ENCODE assay signal across 30 cellular contexts in the genomic region with DNA sequence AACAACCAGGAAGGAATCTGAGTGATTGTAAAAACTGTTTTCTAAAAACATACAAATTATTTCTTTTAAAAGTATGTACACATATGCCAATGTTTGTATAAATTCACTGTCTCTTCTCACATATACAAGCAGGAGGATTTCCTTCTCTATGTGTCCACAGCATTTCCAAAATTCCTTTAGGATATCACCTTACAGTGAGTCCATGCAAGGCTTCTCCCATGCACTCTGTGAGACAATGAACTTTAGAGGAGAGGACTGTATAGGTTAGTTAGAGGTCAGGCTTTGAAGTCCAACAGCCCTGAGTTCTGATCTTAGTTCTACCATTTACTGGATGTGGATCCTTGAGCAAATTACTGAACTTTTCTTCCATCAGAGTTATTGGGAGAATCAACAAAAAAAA. TPM values are rescaled to one million over a fixed set of nuclear protein-coding genes. Genes with fewer than 3 reads are reported as not detected.
A peak's percentile ranks its signal among the peaks of the same experiment; 100 is the strongest.
DNase-seq lines count a peak whose midpoint lies in the region; ATAC-seq and TF ChIP-seq lines count a peak whose summit lies in the region.
"Had no signal": no experiment of that assay in that cellular context is flagged by ENCODE, and none has a peak within 500 bp of the region (broad histone marks: within the 10 kb centered on the region; RNA-seq: fewer than 3 reads in every experiment).

No MANE protein-coding gene starts in this region.

- H3K9me2 ChIP-seq in GM23338 (ENCODE audit: insufficient read depth), result peaks cover 4% of the 10 kb centered on the region; the same call in 1 of the 2 replicates

- H3K9me3 Mint-ChIP-seq in GM23338 (no peaks in the 10 kb centered on the region), osteocyte (ENCODE audit: unreplicated experiment) (no peaks in the 10 kb centered on the region)
- H3K9me3 Mint-ChIP-seq: H9, mesothelial cell of epicardium had no signal

- H4K20me1 ChIP-seq in GM23338 (replicated peaks; ENCODE audit: insufficient read depth), result no peaks in the 10 kb centered on the region

- in situ Hi-C loops in astrocyte of the spinal cord (cut with HindIII; ENCODE audit: low sequenced_read_pairs), result no loop called here

- H3K27me3 Mint-ChIP-seq in GM23338 (ENCODE audit: insufficient read depth, low read depth, poor library complexity) (peaks cover 3% of the 10 kb centered on the region), osteocyte (ENCODE audit: unreplicated experiment) (no peaks in the 10 kb centered on the region)
- H3K27me3 Mint-ChIP-seq: naive thymus-derived CD8-positive, alpha-beta T cell; T-helper 17 cell had no signal

- H3K4me2 ChIP-seq in GM23338, result no peak overlapping the region

- no peaks in the 10 kb centered on the region for H3K36me3 Mint-ChIP-seq in GM23338 (ENCODE audit: low read depth)
- H3K36me3 Mint-ChIP-seq in osteocyte (ENCODE audit: unreplicated experiment), result no peaks in the 10 kb centered on the region
- H3K36me3 Mint-ChIP-seq: activated naive CD4-positive, alpha-beta T cell treated with anti-CD3 and anti-CD28 coated beads, Interleukin-2, amount 50 U/mL, for 72 hours; mesothelial cell of epicardium; naive thymus-derived CD8-positive, alpha-beta T cell had no signal

- H3K27ac Mint-ChIP-seq in GM23338, result no peak overlapping the region
- peak overlapping the region; percentile 74 for H3K27ac Mint-ChIP-seq in osteocyte (ENCODE audit: unreplicated experiment)
- H3K27ac Mint-ChIP-seq: activated naive CD4-positive, alpha-beta T cell treated with anti-CD3 and anti-CD28 coated beads, Interleukin-2, amount 50 U/mL, for 72 hours; mesothelial cell of epicardium; naive thymus-derived CD8-positive, alpha-beta T cell; T-helper 17 cell had no signal

- H3K79me2 ChIP-seq in GM23338 (replicated peaks; ENCODE audit: insufficient read depth), result no peaks in the 10 kb centered on the region

- ATAC-seq in GM23338 (peak; percentile 64), GM21390 (IDR thresholded peaks at IDR 0.05; ENCODE audit: unreplicated experiment) (no peak)
- ATAC-seq: activated naive CD4-positive, alpha-beta T cell treated with anti-CD3 and anti-CD28 coated beads, Interleukin-2, amount 50 U/mL, for 72 hours; GM12878; K562; left colon; naive thymus-derived CD8-positive, alpha-beta T cell; Panc1; T-helper 17 cell had no signal

- H3K36me3 ChIP-seq in GM23338 (ENCODE audit: insufficient read depth), result no peaks in the 10 kb centered on the region
- H3K36me3 ChIP-seq: ascending aorta had no signal

- no peak overlapping the region for H2AFZ ChIP-seq in GM23338

- H3K27ac ChIP-seq in GM23338 (ENCODE audit: low read depth) (no peak overlapping the region), dorsolateral prefrontal cortex (no peak overlapping the region)
- H3K27ac ChIP-seq: ascending aorta had no signal

- TF ChIP-seq CTCF in GM23338 (conservative IDR thresholded peaks at IDR 0.05; ENCODE audit: low read depth in 2 of 2) (no peak), astrocyte of the spinal cord (IDR thresholded peaks at IDR 0.05; ENCODE audit: low read depth, low read length) (no peak), osteocyte (IDR thresholded peaks at IDR 0.05) (no peak), dorsolateral prefrontal cortex (IDR thresholded peaks at IDR 0.05 in 54 of 56, conservative IDR thresholded peaks at IDR 0.05 in 2 of 56; ENCODE audit: low read depth in 1 of 56, partially characterized antibody in 56 of 56) (no peak)

- no peak overlapping the region for H3K4me3 Mint-ChIP-seq in GM23338
- no peak overlapping the region for H3K4me3 Mint-ChIP-seq in osteocyte (ENCODE audit: unreplicated experiment)
- H3K4me3 Mint-ChIP-seq: H9; mesothelial cell of epicardium; naive thymus-derived CD8-positive, alpha-beta T cell; T-helper 17 cell had no signal

- peaks cover 17% of the 10 kb centered on the region for H3K4me1 Mint-ChIP-seq in GM23338
- peaks cover 36% of the 10 kb centered on the region for H3K4me1 Mint-ChIP-seq in osteocyte (ENCODE audit: unreplicated experiment)
- H3K4me1 Mint-ChIP-seq: naive thymus-derived CD8-positive, alpha-beta T cell; T-helper 17 cell had no signal

- H3K4me3 ChIP-seq in GM23338, result no peak overlapping the region
- no peak overlapping the region for H3K4me3 ChIP-seq in astrocyte of the spinal cord (ENCODE audit: low read depth, low read length)
- H3K4me3 ChIP-seq in dorsolateral prefrontal cortex, result no peak overlapping the region
- H3K4me3 ChIP-seq: ascending aorta, GM12878, K562 had no signal

- H3K4me1 ChIP-seq in GM23338 (ENCODE audit: insufficient read depth), result no peaks in the 10 kb centered on the region
- H3K4me1 ChIP-seq: ascending aorta had no signal

- H3F3A ChIP-seq in GM23338 (replicated peaks; ENCODE audit: low read depth), result no peaks in the 10 kb centered on the region

- H3K27me3 ChIP-seq in GM23338 (ENCODE audit: insufficient read depth) (no peaks in the 10 kb centered on the region), dorsolateral prefrontal cortex (peaks cover 0 to 6% (median 0%) of the 10 kb centered on the region in 45 donors)
- H3K27me3 ChIP-seq: ascending aorta had no signal

- peak; percentile 8 for DNase-seq in GM23338 (ENCODE audit: low spot score)
- peak; percentile 20 for DNase-seq in NCI-H69 (lab: John Stamatoyannopoulos, UW)
- DNase-seq in astrocyte of the spinal cord (ENCODE audit: low read depth, low spot score), result peak; percentile 63
- DNase-seq in osteocyte (ENCODE audit: extremely low spot score, unreplicated experiment), result no peak
- no peak for DNase-seq in UCSD-AML1 (lab: John Stamatoyannopoulos, UW; ENCODE audit: unreplicated experiment)
- no peak for DNase-seq in dorsolateral prefrontal cortex
- DNase-seq in activated CD8-positive, alpha-beta memory T cell treated with anti-CD3 and anti-CD28 coated beads for 24 hours, result no peak
- DNase-seq: ACHN; activated CD4-positive, alpha-beta T cell treated with anti-CD3 and anti-CD28 coated beads for 48 hours; Caco-2; cerebellar nuclear complex; DND-41; H9; head of caudate nucleus; left colon; naive thymus-derived CD8-positive, alpha-beta T cell; NCI-H1436; NCI-H2171; NCI-H510A treated with DMSO at 0.1 percent for 48 hours; occipital lobe; stimulated activated CD4-positive, alpha-beta T cell treated with anti-CD3 and anti-CD28 coated beads, Interleukin-4, amount 100 ng/mL, for 4 hours; stimulated activated naive CD4-positive, alpha-beta T cell; T-helper 17 cell had no signal

- intact Hi-C loops in dorsolateral prefrontal cortex (cut with DNase I), result no loop called here

TF ChIP-seq in GM23338, 12 proteins besides CTCF, POLR2A, EP300 and RAD21:
- TF ChIP-seq POLR2AphosphoS5 (IDR thresholded peaks at IDR 0.05; ENCODE audit: low read depth) (no peak), CREB1 (CRISPR knock-in tag; IDR thresholded peaks at IDR 0.05; ENCODE audit: low read depth) (no peak)

RNA-seq across cellular contexts. Expression of gene USH2A, which starts 34.1 kb away (rescaled TPM):
- under 0.01 and 0.03 TPM in 2 replicates for total RNA-seq in GM23338 (2014; rRNA removed; shearing (Covaris generic))
- polyA plus RNA-seq in GM23338 (2016; fragmentation: Nextera tagmentation; extraction: Ambion mirVana), result 0.03 and 0.26 TPM in 2 replicates
- total RNA-seq in osteocyte (not detected in 2 replicates), dorsolateral prefrontal cortex (1 to 10 TPM in 17 of 120 experiments, under 1 TPM in 103; 0.18 to 2.1 (median 0.60) TPM)
- total RNA-seq: activated naive CD4-positive, alpha-beta T cell treated with anti-CD3 and anti-CD28 coated beads, Interleukin-2, amount 50 U/mL, for 72 hours; ascending aorta; K562; naive thymus-derived CD8-positive, alpha-beta T cell; T-helper 17 cell had no signal
- polyA plus RNA-seq: naive thymus-derived CD8-positive, alpha-beta T cell had no signal

Comparison
In these comparisons a context has a peak if more than half of its experiments do, and no peak if none do; other contexts are left out.
1. DNase-seq: peak in GM23338 (single experiment), NCI-H69 (single experiment) and astrocyte of the spinal cord (single experiment); none in osteocyte (single experiment), UCSD-AML1 (single experiment), dorsolateral prefrontal cortex (0 of 10) and activated CD8-positive, alpha-beta memory T cell treated with anti-CD3 and anti-CD28 coated beads for 24 hours (single experiment).